ENCODE assay signal across 13 cellular contexts in the genomic region with DNA sequence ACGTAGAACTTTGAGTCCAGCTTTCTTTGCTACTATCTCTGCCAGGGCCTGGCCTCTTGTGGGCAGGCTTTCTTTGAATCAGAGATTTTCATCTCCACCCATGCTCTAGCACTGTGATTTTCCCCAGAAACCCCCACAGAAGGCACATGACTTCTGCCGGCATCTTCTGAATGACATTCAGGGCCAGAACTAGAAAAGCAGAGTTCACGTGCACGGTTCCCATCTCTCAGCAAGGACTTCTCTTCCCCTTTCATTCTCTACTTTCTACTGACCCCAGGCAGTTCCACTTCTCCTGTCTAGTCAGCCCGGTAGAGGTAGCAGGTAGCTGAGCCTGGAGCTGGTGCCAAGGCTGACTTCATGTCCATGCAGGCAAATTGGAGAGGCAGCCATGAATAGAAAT. TPM values are rescaled to one million over a fixed set of nuclear protein-coding genes. Genes with fewer than 3 reads are reported as not detected.
A peak's percentile ranks its signal among the peaks of the same experiment; 100 is the strongest.
DNase-seq lines count a peak whose midpoint lies in the region; ATAC-seq and TF ChIP-seq lines count a peak whose summit lies in the region.
"Had no signal": no experiment of that assay in that cellular context is flagged by ENCODE, and none has a peak within 500 bp of the region (broad histone marks: within the 10 kb centered on the region; RNA-seq: fewer than 3 reads in every experiment).

No MANE protein-coding gene starts in this region.

- TF ChIP-seq CTCF in Peyer's patch (IDR thresholded peaks at IDR 0.05) = no peak

- H3K9me3 ChIP-seq in Peyer's patch = no peaks in the 10 kb centered on the region

- H3K4me1 Mint-ChIP-seq in stimulated activated naive B cell treated with anti-CD40 and anti-IgM and Interleukin-4, amounts not matched to agents 10 μg/mL and 1 μg/mL and 100 μg/mL, for 72 hours = peaks cover 48 to 66% of the 10 kb centered on the region in 2 donors

- no peak overlapping the region for H3K4me3 ChIP-seq in Peyer's patch

- peaks cover 0 to 19% (median 2%) of the 10 kb centered on the region in 4 donors for H3K4me1 ChIP-seq in Peyer's patch

- peak overlapping the region in 3 of 4 donors; percentile 3 to 70 (median 42) for H3K27ac ChIP-seq in Peyer's patch

- H3K27me3 ChIP-seq in Peyer's patch = no peaks in the 10 kb centered on the region

- ATAC-seq in HG02588 (IDR thresholded peaks at IDR 0.05; ENCODE audit: unreplicated experiment) (peak; percentile 58), HG03457 (IDR thresholded peaks at IDR 0.05; ENCODE audit: unreplicated experiment) (no peak), GM19455 (IDR thresholded peaks at IDR 0.05; ENCODE audit: unreplicated experiment) (no peak), HG03571 (IDR thresholded peaks at IDR 0.05; ENCODE audit: unreplicated experiment) (no peak)
- ATAC-seq in stimulated activated naive B cell treated with anti-CD40 and anti-IgM and Interleukin-4, amounts not matched to agents 10 μg/mL and 1 μg/mL and 100 μg/mL, for 72 hours (replicated peaks) = peak; percentile 95 to 97
- ATAC-seq: Panc1, WTC11 had no signal

- H3K9me3 Mint-ChIP-seq in stimulated activated naive B cell treated with anti-CD40 and anti-IgM and Interleukin-4, amounts not matched to agents 10 μg/mL and 1 μg/mL and 100 μg/mL, for 72 hours = peaks cover 2 to 4% of the 10 kb centered on the region in 2 donors
- H3K9me3 Mint-ChIP-seq: WTC11 had no signal

- no peak for TF ChIP-seq POLR2A in Peyer's patch (IDR thresholded peaks at IDR 0.05)

- H3K27ac Mint-ChIP-seq in stimulated activated naive B cell treated with anti-CD40 and anti-IgM and Interleukin-4, amounts not matched to agents 10 μg/mL and 1 μg/mL and 100 μg/mL, for 72 hours = peak overlapping the region; percentile 97
- H3K27ac Mint-ChIP-seq: WTC11 had no signal

- H3K36me3 Mint-ChIP-seq in stimulated activated naive B cell treated with anti-CD40 and anti-IgM and Interleukin-4, amounts not matched to agents 10 μg/mL and 1 μg/mL and 100 μg/mL, for 72 hours = peaks cover 55 to 70% of the 10 kb centered on the region in 2 donors
- H3K36me3 Mint-ChIP-seq: WTC11 had no signal

- peak overlapping the region; percentile 63 to 64 for H3K4me3 Mint-ChIP-seq in stimulated activated naive B cell treated with anti-CD40 and anti-IgM and Interleukin-4, amounts not matched to agents 10 μg/mL and 1 μg/mL and 100 μg/mL, for 72 hours
- H3K4me3 Mint-ChIP-seq: WTC11 had no signal

- DNase-seq in activated naive CD4-positive, alpha-beta T cell treated with Interleukin-2 at 50 U/mL for 16 hours = peak; percentile 50
- DNase-seq in activated naive CD4-positive, alpha-beta T cell (lab: John Stamatoyannopoulos, UW) = no peak
- peak in 1 of 3 donors; percentile 46 for DNase-seq in Peyer's patch
- peak; percentile 73 for DNase-seq in stimulated activated naive B cell treated with anti-CD40 and anti-IgM and Interleukin-4, amounts not matched to agents 10 μg/mL and 1 μg/mL and 100 μg/mL, for 72 hours
- DNase-seq: AML-193, NCI-H1092 had no signal

- H3K36me3 ChIP-seq in Peyer's patch = no peaks in the 10 kb centered on the region

- H3K27me3 Mint-ChIP-seq in stimulated activated naive B cell treated with anti-CD40 and anti-IgM and Interleukin-4, amounts not matched to agents 10 μg/mL and 1 μg/mL and 100 μg/mL, for 72 hours = no peaks in the 10 kb centered on the region

RNA-seq across cellular contexts. Expression of gene BATF, which starts 26.9 kb away (rescaled TPM):
- 10 to 100 TPM in 1 of 4 donors, 1 to 10 TPM in 2, not detected in 1; 3.1 to 28.1 (median 5.9) TPM for total RNA-seq in Peyer's patch
- total RNA-seq: fibroblast of villous mesenchyme, WTC11 had no signal

RNA-seq across cellular contexts. Expression of gene FLVCR2, which starts 29.3 kb away (rescaled TPM):
- total RNA-seq in Peyer's patch = 100 to 1,000 TPM in 2 of 4 donors, 10 to 100 TPM in 2; 14.9 to 130 (median 98.8) TPM

Comparison
In these comparisons a context has a peak if more than half of its experiments do, and no peak if none do; other contexts are left out.
1. DNase-seq: peak in activated naive CD4-positive, alpha-beta T cell treated with Interleukin-2 at 50 U/mL for 16 hours (single experiment) and stimulated activated naive B cell treated with anti-CD40 and anti-IgM and Interleukin-4, amounts not matched to agents 10 μg/mL and 1 μg/mL and 100 μg/mL, for 72 hours (single experiment); none in activated naive CD4-positive, alpha-beta T cell (0 of 4).
2. ATAC-seq: peak in HG02588 (single experiment) and stimulated activated naive B cell treated with anti-CD40 and anti-IgM and Interleukin-4, amounts not matched to agents 10 μg/mL and 1 μg/mL and 100 μg/mL, for 72 hours (2 of 2); none in HG03457 (single experiment), GM19455 (single experiment) and HG03571 (single experiment).